ENCODE assay signal across 8 cellular contexts in the genomic region with DNA sequence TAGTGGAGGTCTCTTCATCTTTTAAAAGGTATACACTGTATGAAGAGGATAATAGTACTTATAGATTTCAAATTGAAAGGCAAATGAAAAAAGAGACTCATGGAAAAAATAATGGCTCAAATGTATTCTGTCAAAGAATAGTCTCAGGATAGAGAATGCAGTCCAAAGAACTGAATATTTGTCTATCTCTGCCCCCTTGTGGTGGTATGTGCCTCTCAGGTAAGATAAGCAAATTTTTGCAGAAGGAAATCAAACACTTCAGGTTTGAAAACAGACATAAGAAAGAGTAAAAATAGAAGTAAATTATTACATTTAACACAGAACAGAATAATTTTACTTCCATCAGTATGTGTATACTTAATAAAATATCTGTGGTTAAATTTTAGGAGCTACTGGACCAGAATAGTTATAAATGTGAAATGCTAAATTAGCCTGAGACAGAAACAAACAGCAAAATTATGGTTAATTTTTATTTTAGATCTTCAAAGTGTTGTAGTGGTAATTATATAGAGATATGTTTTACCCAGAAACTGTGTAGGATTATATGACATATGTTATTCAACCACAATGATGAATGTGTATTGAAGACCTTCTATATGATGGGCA.
A peak's percentile ranks its signal among the peaks of the same experiment; 100 is the strongest.
DNase-seq lines count a peak whose midpoint lies in the region; ATAC-seq and TF ChIP-seq lines count a peak whose summit lies in the region.

No MANE protein-coding gene starts in this region.

- TF ChIP-seq CTCF in endothelial cell (IDR thresholded peaks at IDR 0.05; ENCODE audit: unreplicated experiment) = peak; percentile 77
- TF ChIP-seq CTCF in mesothelial cell of epicardium (IDR thresholded peaks at IDR 0.05; ENCODE audit: unreplicated experiment) = peak; percentile 85

- ATAC-seq in activated CD8-positive, alpha-beta memory T cell treated with anti-CD3 and anti-CD28 coated beads, Interleukin-2, amount 10 ng/mL, durations not matched to agents 7 days and 5 days = no peak
- peak; percentile 60 for ATAC-seq in GM21825 (IDR thresholded peaks at IDR 0.05; ENCODE audit: unreplicated experiment)

- H3K9me3 Mint-ChIP-seq in activated CD8-positive, alpha-beta memory T cell treated with anti-CD3 and anti-CD28 coated beads, Interleukin-2, amount 10 ng/mL, durations not matched to agents 7 days and 5 days (ENCODE audit: low read depth) = no peaks in the 10 kb centered on the region
- H3K9me3 Mint-ChIP-seq in endothelial cell (ENCODE audit: unreplicated experiment) (no peaks in the 10 kb centered on the region), mesothelial cell of epicardium (peaks cover 9% of the 10 kb centered on the region)

- H3K4me1 Mint-ChIP-seq in activated CD8-positive, alpha-beta memory T cell treated with anti-CD3 and anti-CD28 coated beads, Interleukin-2, amount 10 ng/mL, durations not matched to agents 7 days and 5 days = no peaks in the 10 kb centered on the region
- H3K4me1 Mint-ChIP-seq in endothelial cell (ENCODE audit: unreplicated experiment) (no peaks in the 10 kb centered on the region), mesothelial cell of epicardium (no peaks in the 10 kb centered on the region)

- CTCF ChIA-PET in activated CD8-positive, alpha-beta memory T cell treated with anti-CD3 and anti-CD28 coated beads, Interleukin-2, amount 10 ng/mL, durations not matched to agents 7 days and 5 days (lab: Charles Lee) = interaction anchor here (1.5 to 1.7 kb wide), 2 partner anchors 9 to 11 kb away, joined by 3 to 4 read pairs; no protein-coding TSS in a partner anchor

- H3K4me3 Mint-ChIP-seq in activated CD8-positive, alpha-beta memory T cell treated with anti-CD3 and anti-CD28 coated beads, Interleukin-2, amount 10 ng/mL, durations not matched to agents 7 days and 5 days = no peak overlapping the region
- H3K4me3 Mint-ChIP-seq in endothelial cell (ENCODE audit: unreplicated experiment) (no peak overlapping the region), mesothelial cell of epicardium (no peak overlapping the region)

- intact Hi-C loops in posterior vena cava (cut with DNase I) = no loop called here

- no peak overlapping the region for H3K27ac Mint-ChIP-seq in activated CD8-positive, alpha-beta memory T cell treated with anti-CD3 and anti-CD28 coated beads, Interleukin-2, amount 10 ng/mL, durations not matched to agents 7 days and 5 days
- H3K27ac Mint-ChIP-seq in endothelial cell (ENCODE audit: unreplicated experiment) (no peak overlapping the region), mesothelial cell of epicardium (no peak overlapping the region)

- H3K27me3 Mint-ChIP-seq in activated CD8-positive, alpha-beta memory T cell treated with anti-CD3 and anti-CD28 coated beads, Interleukin-2, amount 10 ng/mL, durations not matched to agents 7 days and 5 days = peaks cover 15% of the 10 kb centered on the region
- H3K27me3 Mint-ChIP-seq in endothelial cell (ENCODE audit: unreplicated experiment) (no peaks in the 10 kb centered on the region), mesothelial cell of epicardium (ENCODE audit: low read depth) (no peaks in the 10 kb centered on the region)

- no peaks in the 10 kb centered on the region for H3K36me3 Mint-ChIP-seq in activated CD8-positive, alpha-beta memory T cell treated with anti-CD3 and anti-CD28 coated beads, Interleukin-2, amount 10 ng/mL, durations not matched to agents 7 days and 5 days
- H3K36me3 Mint-ChIP-seq in endothelial cell (ENCODE audit: low read depth, unreplicated experiment) (no peaks in the 10 kb centered on the region), mesothelial cell of epicardium (no peaks in the 10 kb centered on the region)

- DNase-seq in activated CD8-positive, alpha-beta memory T cell treated with anti-CD3 and anti-CD28 coated beads, Interleukin-2, amount 50 U/mL, for 4 hours = peak; percentile 18
- DNase-seq in activated CD8-positive, alpha-beta memory T cell treated with anti-CD3 and anti-CD28 coated beads, Interleukin-2, amount 10 ng/mL, durations not matched to agents 7 days and 5 days = no peak
- DNase-seq in NCI-H1092 (lab: John Stamatoyannopoulos, UW) (peak; percentile 56), SKM-1 treated with dmso at 0.1 percent for 144 hours (lab: John Stamatoyannopoulos, UW; ENCODE audit: unreplicated experiment) (peak; percentile 63), endothelial cell (ENCODE audit: low spot score) (peak; percentile 58), mesothelial cell of epicardium (ENCODE audit: low spot score in 2 of 2, unreplicated experiment in 2 of 2) (peak in 1 of 2 experiments; percentile 41), posterior vena cava (ENCODE audit: low spot score) (no peak)

Comparison
In these comparisons a context has a peak if more than half of its experiments do, and no peak if none do; other contexts are left out.
1. DNase-seq: peak in activated CD8-positive, alpha-beta memory T cell treated with anti-CD3 and anti-CD28 coated beads, Interleukin-2, amount 50 U/mL, for 4 hours (single experiment), NCI-H1092 (single experiment), SKM-1 treated with dmso at 0.1 percent for 144 hours (single experiment) and endothelial cell (single experiment); none in activated CD8-positive, alpha-beta memory T cell treated with anti-CD3 and anti-CD28 coated beads, Interleukin-2, amount 10 ng/mL, durations not matched to agents 7 days and 5 days (single experiment) and posterior vena cava (single experiment).